24 cellular contexts compared by ENCODE assay signal in genomic region chr10:36173364-36173763, GRCh38.
DNase-seq lines count a peak whose midpoint lies in the region; ATAC-seq, FAIRE-seq and TF ChIP-seq lines count a peak whose summit lies in the region.
"Had no signal": no experiment of that assay in that cellular context is flagged by ENCODE, and none has a peak within 500 bp of the region (broad histone marks: within the 10 kb centered on the region; RNA-seq: fewer than 3 reads in every experiment).

No MANE protein-coding gene starts in this region.

- peak; percentile 3 for DNase-seq in NOMO-1 treated with DMSO at 0.1 percent for 48 hours (lab: John Stamatoyannopoulos, UW; ENCODE audit: unreplicated experiment)
- DNase-seq in NOMO-1 treated with dmso at 0.1 percent for 144 hours (lab: John Stamatoyannopoulos, UW; ENCODE audit: unreplicated experiment) = no peak
- peak; percentile 4 for DNase-seq in SK-MEL-5 (ENCODE audit: low read depth, low spot score)
- DNase-seq in endothelial cell of umbilical vein (ENCODE audit: low read depth, low spot score) = peak; percentile 95
- peak; percentile 92 for DNase-seq in pulmonary artery endothelial cell (ENCODE audit: low read depth, low spot score)
- no peak for DNase-seq in transverse colon
- DNase-seq in activated CD4-positive, alpha-beta T cell treated with anti-CD3 and anti-CD28 coated beads for 48 hours = no peak
- DNase-seq: 8988T; activated CD4-positive, alpha-beta T cell treated with anti-CD3 and anti-CD28 coated beads, Interleukin-2, amount 10 ng/mL, durations not matched to agents 24 days and 14 days; activated CD8-positive, alpha-beta memory T cell treated with anti-CD3 and anti-CD28 coated beads, Interleukin-2, amount 50 U/mL, for 4 hours; activated naive CD8-positive, alpha-beta T cell treated with anti-CD3 and anti-CD28 coated beads, Interleukin-2, amount 10 ng/mL, durations not matched to agents 7 days and 5 days; BE2C; Caco-2; DND-41; Kasumi-1; NCI-H2107; NCI-H510A; T-cell had no signal

- H3K27me3 ChIP-seq in endothelial cell of umbilical vein (ENCODE audit: control insufficient read depth in 2 of 2, insufficient read depth in 2 of 2, low read length in 2 of 2) = no peaks in the 10 kb centered on the region
- H3K27me3 ChIP-seq in transverse colon = no peaks in the 10 kb centered on the region
- H3K27me3 ChIP-seq: BE2C, gastroesophageal sphincter, vagina had no signal

- no peaks in the 10 kb centered on the region for H3K27me3 Mint-ChIP-seq in stimulated activated memory B cell treated with anti-CD40 and anti-IgM and Interleukin-4, amounts not matched to agents 10 μg/mL and 1 μg/mL and 100 μg/mL, for 72 hours
- H3K27me3 Mint-ChIP-seq: activated CD4-positive, alpha-beta T cell treated with anti-CD3 and anti-CD28 coated beads, Interleukin-2, amount 10 ng/mL, durations not matched to agents 24 days and 14 days; activated naive CD8-positive, alpha-beta T cell treated with anti-CD3 and anti-CD28 coated beads, Interleukin-2, amount 10 ng/mL, durations not matched to agents 7 days and 5 days; T-cell had no signal

- no peaks in the 10 kb centered on the region for H3K9me1 ChIP-seq in endothelial cell of umbilical vein (replicated peaks; ENCODE audit: control insufficient read depth, extremely low read depth, insufficient read depth, low read length)

- TF ChIP-seq POLR2A in endothelial cell of umbilical vein (IDR thresholded peaks at IDR 0.05; ENCODE audit: low read depth, low read length) (peak; percentile 45), transverse colon (IDR thresholded peaks at IDR 0.05) (no peak)

- peak overlapping the region; percentile 80 for H3K4me2 ChIP-seq in endothelial cell of umbilical vein (ENCODE audit: insufficient read depth, low read length)

- 38 to 66% methylated on average over 2 to 4 of the region's 4 CpGs for WGBS in transverse colon (ENCODE audit: low coverage in 1 of 2), 2 donors

- H3K4me1 ChIP-seq in endothelial cell of umbilical vein (ENCODE audit: control insufficient read depth, extremely low read depth, insufficient read depth, low read length) (peaks cover 38% of the 10 kb centered on the region), transverse colon (peaks cover 0 to 12% (median 6%) of the 10 kb centered on the region in 4 donors)
- H3K4me1 ChIP-seq: BE2C, Caco-2 had no signal

- H3K27ac Mint-ChIP-seq in stimulated activated memory B cell treated with anti-CD40 and anti-IgM and Interleukin-4, amounts not matched to agents 10 μg/mL and 1 μg/mL and 100 μg/mL, for 72 hours = no peak overlapping the region
- H3K27ac Mint-ChIP-seq: activated CD4-positive, alpha-beta T cell treated with anti-CD3 and anti-CD28 coated beads, Interleukin-2, amount 10 ng/mL, durations not matched to agents 24 days and 14 days; activated naive CD8-positive, alpha-beta T cell treated with anti-CD3 and anti-CD28 coated beads, Interleukin-2, amount 10 ng/mL, durations not matched to agents 7 days and 5 days; activated T-helper 2 cell treated with anti-CD3 and anti-CD28 coated beads, Interferon-gamma antibody, Interleukin-2, Interleukin-4, amounts not matched to agents 10 μg/mL and 5 μg/mL and 100 μg/mL, durations not matched to agents 14 hours and 24 hours and 36 hours; T-cell had no signal

- in situ Hi-C loops in SK-MEL-5 (cut with HindIII; ENCODE audit: low pct_unique_long_range_greater_than_20kb, low sequenced_read_pairs) (no loop called here), transverse colon (cut with MboI; ENCODE audit: low pct_ligation_motif_present in 1 of 4, low pct_unique_long_range_greater_than_20kb in 1 of 4, low sequenced_read_pairs in 3 of 4) (loop anchor here in 1 of 4 donors (25.0 kb wide), 1 partner anchor 536 kb away; the partner anchor contains the start of gene FZD8)

- no peak for TF ChIP-seq CTCF in endothelial cell of umbilical vein (IDR thresholded peaks at IDR 0.05; ENCODE audit: extremely low read depth in 1 of 2, insufficient read depth in 1 of 2, low read depth in 1 of 2, low read length in 2 of 2)
- no peak for TF ChIP-seq CTCF in transverse colon (IDR thresholded peaks at IDR 0.05)

- no peak for TF ChIP-seq EP300 in transverse colon (IDR thresholded peaks at IDR 0.05; ENCODE audit: low read depth)

- no peaks in the 10 kb centered on the region for H4K20me1 ChIP-seq in endothelial cell of umbilical vein (replicated peaks; ENCODE audit: control insufficient read depth, extremely low read depth, insufficient read depth, low read length)

- no peaks in the 10 kb centered on the region for H3K4me1 Mint-ChIP-seq in stimulated activated memory B cell treated with anti-CD40 and anti-IgM and Interleukin-4, amounts not matched to agents 10 μg/mL and 1 μg/mL and 100 μg/mL, for 72 hours
- H3K4me1 Mint-ChIP-seq: activated CD4-positive, alpha-beta T cell treated with anti-CD3 and anti-CD28 coated beads, Interleukin-2, amount 10 ng/mL, durations not matched to agents 24 days and 14 days; activated naive CD8-positive, alpha-beta T cell treated with anti-CD3 and anti-CD28 coated beads, Interleukin-2, amount 10 ng/mL, durations not matched to agents 7 days and 5 days; T-cell had no signal

- H3K9ac ChIP-seq in endothelial cell of umbilical vein (replicated peaks; ENCODE audit: extremely low read depth, insufficient read depth, low read length) = peak overlapping the region; percentile 76

- POLR2A ChIA-PET in endothelial cell of umbilical vein (lab: Charles Lee) = interaction anchor here (1.1 kb wide), 1 partner anchor 366 kb away, joined by 3 read pairs; no protein-coding TSS in a partner anchor

- no peak for ATAC-seq in stimulated activated memory B cell treated with anti-CD40 and anti-IgM and Interleukin-4, amounts not matched to agents 10 μg/mL and 1 μg/mL and 100 μg/mL, for 72 hours
- ATAC-seq: gastroesophageal sphincter, T-cell had no signal

- H3K36me3 ChIP-seq in endothelial cell of umbilical vein (ENCODE audit: control insufficient read depth in 2 of 2, extremely low read depth in 1 of 2, insufficient read depth in 2 of 2, low read length in 2 of 2) (no peaks in the 10 kb centered on the region), transverse colon (no peaks in the 10 kb centered on the region)
- H3K36me3 ChIP-seq: BE2C, gastroesophageal sphincter, vagina had no signal

- H3K4me3 Mint-ChIP-seq in stimulated activated memory B cell treated with anti-CD40 and anti-IgM and Interleukin-4, amounts not matched to agents 10 μg/mL and 1 μg/mL and 100 μg/mL, for 72 hours = no peak overlapping the region
- H3K4me3 Mint-ChIP-seq: activated CD4-positive, alpha-beta T cell treated with anti-CD3 and anti-CD28 coated beads, Interleukin-2, amount 10 ng/mL, durations not matched to agents 24 days and 14 days; activated naive CD8-positive, alpha-beta T cell treated with anti-CD3 and anti-CD28 coated beads, Interleukin-2, amount 10 ng/mL, durations not matched to agents 7 days and 5 days; neural crest cell; T-cell had no signal

- CTCF ChIA-PET in endothelial cell of umbilical vein (lab: Charles Lee) = interaction anchor here (1.0 to 2.3 kb wide), 6 partner anchors 12 to 606 kb away, joined by 3 to 10 read pairs (median 4); no protein-coding TSS in a partner anchor

- no peaks in the 10 kb centered on the region for H3K9me3 Mint-ChIP-seq in stimulated activated memory B cell treated with anti-CD40 and anti-IgM and Interleukin-4, amounts not matched to agents 10 μg/mL and 1 μg/mL and 100 μg/mL, for 72 hours
- H3K9me3 Mint-ChIP-seq: activated CD4-positive, alpha-beta T cell treated with anti-CD3 and anti-CD28 coated beads, Interleukin-2, amount 10 ng/mL, durations not matched to agents 24 days and 14 days; neural crest cell had no signal

- H3K27ac ChIP-seq in endothelial cell of umbilical vein (ENCODE audit: insufficient read depth, low read depth, low read length) = peak overlapping the region; percentile 97
- H3K27ac ChIP-seq in transverse colon = no peak overlapping the region
- H3K27ac ChIP-seq: vagina had no signal

- H3K4me3 ChIP-seq in endothelial cell of umbilical vein (replicated peaks in 1 of 3; ENCODE audit: insufficient read depth in 1 of 3, low read depth in 1 of 3, low read length in 3 of 3) (no peak overlapping the region), transverse colon (no peak overlapping the region)
- H3K4me3 ChIP-seq: gastroesophageal sphincter, vagina had no signal

- intact Hi-C loops in endothelial cell of umbilical vein (cut with micrococcal nuclease) (loop anchor here (1.0 to 5.0 kb wide), 8 partner anchors 187 to 1046 kb away; partner anchors contain the start of genes CREM and FZD8), transverse colon (cut with DNase I; ENCODE audit: low total_unique reads) (no loop called here)

- H2AFZ ChIP-seq in endothelial cell of umbilical vein (ENCODE audit: low read depth, low read length) = no peak overlapping the region

- H3K9me3 ChIP-seq in endothelial cell of umbilical vein (replicated peaks; ENCODE audit: control insufficient read depth, insufficient read depth, low read length) = no peaks in the 10 kb centered on the region
- no peaks in the 10 kb centered on the region for H3K9me3 ChIP-seq in transverse colon
- H3K9me3 ChIP-seq: BE2C, Caco-2, gastroesophageal sphincter, vagina had no signal

- BruUV-seq in endothelial cell of umbilical vein (replicated peaks; lab: Mats Ljungman, UMichigan) = no TSS peak

- no peaks in the 10 kb centered on the region for H3K79me2 ChIP-seq in endothelial cell of umbilical vein (ENCODE audit: control insufficient read depth, insufficient read depth, low read length)

- dilution Hi-C loops in endothelial cell of umbilical vein (cut with MboI; ENCODE audit: extremely low pct_ligation_motif_present, low sequenced_read_pairs) = no loop called here

- peak; percentile 99 for FAIRE-seq in endothelial cell of umbilical vein (lab: Jason Lieb, UNC)
- FAIRE-seq: bronchial epithelial cell had no signal

- H3K36me3 Mint-ChIP-seq in stimulated activated memory B cell treated with anti-CD40 and anti-IgM and Interleukin-4, amounts not matched to agents 10 μg/mL and 1 μg/mL and 100 μg/mL, for 72 hours = no peaks in the 10 kb centered on the region
- H3K36me3 Mint-ChIP-seq: activated naive CD8-positive, alpha-beta T cell treated with anti-CD3 and anti-CD28 coated beads, Interleukin-2, amount 10 ng/mL, durations not matched to agents 7 days and 5 days; T-cell had no signal

TF ChIP-seq in endothelial cell of umbilical vein, 7 proteins besides CTCF, POLR2A, EP300 and RAD21 (continues in another document):
- TF ChIP-seq MAX (IDR thresholded peaks at IDR 0.05; ENCODE audit: insufficient read depth, insufficient read length) = no peak
- TF ChIP-seq MYC (IDR thresholded peaks at IDR 0.05; ENCODE audit: low read depth, low read length) = no peak
- no peak for TF ChIP-seq EZH2 (IDR thresholded peaks at IDR 0.05; ENCODE audit: borderline replicate concordance, low read depth, low read length, severe bottlenecking)
- peak; percentile 86 for TF ChIP-seq POLR2AphosphoS5 (IDR thresholded peaks at IDR 0.05; ENCODE audit: insufficient read depth, low read depth, low read length)
- peak; percentile 92 for TF ChIP-seq GATA2 (IDR thresholded peaks at IDR 0.05; ENCODE audit: insufficient read depth, insufficient read length, low read depth, low read length)
- TF ChIP-seq JUN (IDR thresholded peaks at IDR 0.05; ENCODE audit: borderline replicate concordance, insufficient read depth, insufficient read length, low read depth) = peak; percentile 50

Comparison
In these comparisons a context has a peak if more than half of its experiments do, and no peak if none do; other contexts are left out.
1. DNase-seq: peak in NOMO-1 treated with DMSO at 0.1 percent for 48 hours (single experiment), SK-MEL-5 (single experiment), endothelial cell of umbilical vein (single experiment) and pulmonary artery endothelial cell (single experiment); none in NOMO-1 treated with dmso at 0.1 percent for 144 hours (single experiment), transverse colon (single experiment) and activated CD4-positive, alpha-beta T cell treated with anti-CD3 and anti-CD28 coated beads for 48 hours (single experiment).